Comparison of ENCODE assay signal across 11 cellular contexts in the genomic region with DNA sequence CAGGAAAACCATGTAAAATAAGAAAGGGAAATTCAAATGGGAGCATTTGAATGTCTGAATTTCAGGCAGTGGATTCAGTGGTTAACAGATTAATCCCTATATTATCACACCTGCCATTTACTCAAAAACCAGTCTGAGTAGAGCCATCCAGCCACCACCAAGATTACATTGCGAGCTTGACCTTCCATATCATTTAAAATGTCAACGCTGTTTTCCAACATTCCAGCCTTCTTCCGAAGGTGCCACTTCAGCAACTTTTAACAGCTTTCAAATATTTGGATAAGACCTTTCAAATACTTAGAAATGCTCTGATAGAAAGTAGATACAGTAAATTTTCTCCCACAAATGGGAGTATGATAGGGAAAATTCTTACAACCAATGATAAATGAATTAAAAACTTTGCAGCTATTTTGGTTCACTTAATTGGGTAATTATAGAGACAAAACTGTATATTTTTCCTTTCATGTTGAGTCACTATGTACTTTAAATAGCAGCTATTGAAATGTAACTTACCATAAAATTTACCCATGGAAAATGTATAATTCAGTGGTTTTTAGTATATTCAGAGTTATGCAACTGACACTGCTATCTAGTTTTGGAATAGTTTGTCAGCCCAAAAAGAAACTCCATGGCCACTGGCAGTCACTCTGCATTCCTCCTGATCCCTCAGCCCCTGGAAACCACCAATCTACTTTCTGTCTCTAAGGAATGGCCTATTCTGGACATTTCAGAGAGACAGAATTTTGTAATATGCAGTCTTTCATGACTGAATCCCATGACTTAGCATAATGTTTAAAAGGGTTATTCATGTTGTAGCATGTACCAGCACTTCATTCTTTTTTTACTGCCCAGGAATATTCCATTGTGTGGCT. TPM values are rescaled to one million over a fixed set of nuclear protein-coding genes. Genes with fewer than 3 reads are reported as not detected.
DNase-seq lines count a peak whose midpoint lies in the region; ATAC-seq, FAIRE-seq and TF ChIP-seq lines count a peak whose summit lies in the region.
"Had no signal": no experiment of that assay in that cellular context is flagged by ENCODE, and none has a peak within 500 bp of the region (broad histone marks: within the 10 kb centered on the region; RNA-seq: fewer than 3 reads in every experiment).

No MANE protein-coding gene starts in this region.

- DNase-seq in A549 (ENCODE audit: low read depth in 1 of 2, low spot score in 1 of 2), result no peak
- no peak for DNase-seq in HCT116 (ENCODE audit: low read depth, low spot score)
- peak; percentile 76 for DNase-seq in astrocyte of the hippocampus (ENCODE audit: low read depth, low spot score)
- peak; percentile 78 for DNase-seq in iris pigment epithelial cell (ENCODE audit: low read depth)
- no peak for DNase-seq in NCI-H187 (lab: John Stamatoyannopoulos, UW)
- DNase-seq in erythroblast (lab: John Stamatoyannopoulos, UW), result no peak
- no peak for DNase-seq in NCI-H2029 (lab: John Stamatoyannopoulos, UW)
- no peak for DNase-seq in dorsolateral prefrontal cortex
- DNase-seq: DMS53; NK-92 treated with Interleukin-12 subunit alpha and Interleukin-12 subunit beta, amount 100 ng/mL, for 24 hours had no signal

- peaks cover 0 to 65% of the 10 kb centered on the region in 2 experiments; a peak in 3 of 4 replicates for H3K36me3 ChIP-seq in HCT116 (ENCODE audit: control insufficient read depth in 1 of 2, insufficient read depth in 2 of 2, low read length in 2 of 2)
- H3K36me3 ChIP-seq: vagina had no signal

- peaks cover 90% of the 10 kb centered on the region for H4K20me1 ChIP-seq in HCT116 (ENCODE audit: insufficient read depth)

- TF ChIP-seq CTCF in A549 (IDR thresholded peaks at IDR 0.05) (no peak), HCT116 (IDR thresholded peaks at IDR 0.05 in 2 of 3, conservative IDR thresholded peaks at IDR 0.05 in 1 of 3; ENCODE audit: borderline replicate concordance in 1 of 3, insufficient read depth in 1 of 3, low read depth in 2 of 3, low read length in 2 of 3) (no peak), dorsolateral prefrontal cortex (IDR thresholded peaks at IDR 0.05 in 54 of 56, conservative IDR thresholded peaks at IDR 0.05 in 2 of 56; ENCODE audit: low read depth in 1 of 56, partially characterized antibody in 56 of 56) (no peak)

- intact Hi-C loops in HCT116 (cut with micrococcal nuclease) (no loop called here), dorsolateral prefrontal cortex (cut with DNase I) (no loop called here)

- TF ChIP-seq POLR2A in A549 (IDR thresholded peaks at IDR 0.05; ENCODE audit: low read length) (no peak), HCT116 (IDR thresholded peaks at IDR 0.05; ENCODE audit: borderline replicate concordance, extremely low read depth, insufficient read depth, insufficient read length) (no peak), erythroblast (IDR thresholded peaks at IDR 0.05; ENCODE audit: low read length) (no peak)

- no peak for TF ChIP-seq RAD21 in A549 (conservative IDR thresholded peaks at IDR 0.05 in 1 of 2, IDR thresholded peaks at IDR 0.05 in 1 of 2)
- TF ChIP-seq RAD21 in HCT116 (IDR thresholded peaks at IDR 0.05; ENCODE audit: low read depth), result no peak

- H3K4me3 ChIP-seq in A549 (no peak overlapping the region), HCT116 (replicated peaks in 1 of 2; ENCODE audit: low read depth in 1 of 2, low read length in 2 of 2) (no peak overlapping the region), dorsolateral prefrontal cortex (no peak overlapping the region)
- H3K4me3 ChIP-seq: vagina had no signal

- no peak for TF ChIP-seq EP300 in A549 (IDR thresholded peaks at IDR 0.05)

- H3K4me1 ChIP-seq in A549 (peaks cover 98% of the 10 kb centered on the region), HCT116 (ENCODE audit: control insufficient read depth in 1 of 2, insufficient read depth in 2 of 2, low read length in 2 of 2) (peaks cover 96 to 100% of the 10 kb centered on the region in 2 experiments)

- H3K9ac ChIP-seq in HCT116 (ENCODE audit: low read length), result peak overlapping the region; percentile 1; the same call in 1 of the 2 replicates

- POLR2A ChIA-PET in A549 (lab: Yijun Ruan, JAX), result no interaction called here
- POLR2A ChIA-PET in HCT116 (lab: Charles Lee), result interaction anchor here (0.7 to 1.5 kb wide), 2 partner anchors 10 to 72 kb away, joined by 3 to 5 read pairs; no protein-coding TSS in a partner anchor

- whole genome bisulfite sequencing in A549 (ENCODE audit: missing lambda C conversion rate), result 49% methylated on average over 3 of the region's 3 CpGs

- BruUV-seq in HCT116 (replicated peaks; lab: Mats Ljungman, UMichigan), result no TSS peak

- no peak for FAIRE-seq in A549 (lab: Jason Lieb, UNC)

- H3K4me2 ChIP-seq in A549 (peak overlapping the region; percentile 26), HCT116 (ENCODE audit: low read length) (peak overlapping the region; percentile 4)

- RAD21 ChIA-PET in HCT116 (lab: Charles Lee; ENCODE audit: low non-redundant PET in 1 of 2, low total read pairs in 2 of 2, uncharacterized antibody in 2 of 2, unreplicated experiment in 2 of 2), result no interaction called here

- H3K27ac ChIP-seq in A549 (peak overlapping the region in 1 of 2 experiments; percentile 51; a peak in 1 of 6 replicates), HCT116 (ENCODE audit: low read depth, low read length) (peak overlapping the region; percentile 57; the same call in 1 of the 2 replicates), dorsolateral prefrontal cortex (peak overlapping the region in 5 of 59 donors; percentile 7 to 36 (median 10))
- H3K27ac ChIP-seq: vagina had no signal

- CTCF ChIA-PET in A549 (lab: Yijun Ruan, JAX), result interaction anchor here (0.8 to 3.3 kb wide), 2 partner anchors 15 to 93 kb away, joined by 3 to 20 read pairs; no protein-coding TSS in a partner anchor
- CTCF ChIA-PET in HCT116 (lab: Charles Lee), result no interaction called here

- no peaks in the 10 kb centered on the region for H3K9me2 ChIP-seq in HCT116 (ENCODE audit: insufficient read depth)

- H3K9me3 ChIP-seq in A549, result no peaks in the 10 kb centered on the region
- no peaks in the 10 kb centered on the region for H3K9me3 ChIP-seq in HCT116 (ENCODE audit: control insufficient read depth in 1 of 2, insufficient read depth in 1 of 2, low read depth in 1 of 2, low read length in 2 of 2)
- H3K9me3 ChIP-seq: vagina had no signal

- H3K27me3 ChIP-seq in HCT116 (ENCODE audit: insufficient read depth, low read length) (no peaks in the 10 kb centered on the region), dorsolateral prefrontal cortex (no peaks in the 10 kb centered on the region)
- H3K27me3 ChIP-seq: vagina had no signal

- peaks cover 100% of the 10 kb centered on the region for H3K79me2 ChIP-seq in HCT116 (ENCODE audit: insufficient read depth, low read length)

- no peak overlapping the region for H2AFZ ChIP-seq in HCT116 (ENCODE audit: low read depth, low read length, poor library complexity, severe bottlenecking)

- ATAC-seq in A549 (no peak), HCT116 (no peak)

TF ChIP-seq in A549, 52 proteins besides CTCF, POLR2A, EP300 and RAD21:
- 0 out of 2 replicates have a peak, but pooled peaks have one; percentile 49 for TF ChIP-seq POLR2AphosphoS2 (conservative IDR thresholded peaks at IDR 0.05; ENCODE audit: low read length)
- peak; percentile 39 for TF ChIP-seq MAFK (IDR thresholded peaks at IDR 0.05; ENCODE audit: partially characterized antibody)
- TF ChIP-seq HDAC2 (IDR thresholded peaks at IDR 0.05), result no peak
- TF ChIP-seq ZFP36 (IDR thresholded peaks at IDR 0.05; ENCODE audit: borderline replicate concordance, partially characterized antibody), result no peak

TF ChIP-seq in HCT116, 20 proteins besides CTCF, POLR2A, EP300 and RAD21:
- TF ChIP-seq EZH2 (IDR thresholded peaks at IDR 0.05) (no peak), TCF7L2 (IDR thresholded peaks at IDR 0.05; ENCODE audit: borderline replicate concordance, extremely low read depth, insufficient read depth, insufficient read length) (no peak), ZNF274 (IDR thresholded peaks at IDR 0.05; ENCODE audit: low read depth, low read length) (no peak), SP1 (IDR thresholded peaks at IDR 0.05; ENCODE audit: low read depth) (no peak), CBX3 (IDR thresholded peaks at IDR 0.05; ENCODE audit: low read depth) (no peak), ZBTB33 (IDR thresholded peaks at IDR 0.05; ENCODE audit: extremely low read depth, insufficient replicate concordance, low read length) (no peak), ZFX (IDR thresholded peaks at IDR 0.05) (no peak), EZH2phosphoT487 (IDR thresholded peaks at IDR 0.05; ENCODE audit: borderline replicate concordance) (no peak)

RNA-seq across cellular contexts. Expression of gene EZR, which starts 21.6 kb away (rescaled TPM):
- polyA plus RNA-seq in A549 (2011; rRNA removed) (207 and 254 TPM in 2 replicates), A549 (2017; fragmentation: RNase III; extraction: RNeasy Plus Mini Kit Qiagen cat#74134 plus additional on column Dnase treatment) (219 to 259 TPM (median 219 TPM) in 3 replicates)
- polyA plus RNA-seq in A549 (2012; cell fraction: cytosol; rRNA removed), result 181 and 208 TPM in 2 replicates
- polyA plus RNA-seq in A549 (2012; cell fraction: nucleus; rRNA removed), result 283 and 311 TPM in 2 replicates
- 183 and 197 TPM in 2 replicates for polyA minus RNA-seq in A549 (2011; rRNA and poly(A)+ RNA removed)
- total RNA-seq in HCT116 (2021; ENCODE audit: unreplicated experiment) (1,402 TPM), dorsolateral prefrontal cortex (100 to 1,000 TPM in 20 of 120 experiments, 10 to 100 TPM in 100; 41.2 to 336 (median 78.7) TPM)
- 1,219 and 1,280 TPM in 2 replicates for polyA plus RNA-seq in HCT116 (2012)

Comparison
In these comparisons a context has a peak if more than half of its experiments do, and no peak if none do; other contexts are left out.
1. DNase-seq: peak in astrocyte of the hippocampus (single experiment) and iris pigment epithelial cell (single experiment); none in A549 (0 of 2), HCT116 (single experiment), NCI-H187 (0 of 2), erythroblast (0 of 2), NCI-H2029 (single experiment) and dorsolateral prefrontal cortex (0 of 10).